ENCODE assay signal across 8 cellular contexts in genomic region chr3:12557472-12558105, GRCh38. TPM values are rescaled to one million over a fixed set of nuclear protein-coding genes. Genes with fewer than 3 reads are reported as not detected.
DNase-seq lines count a peak whose midpoint lies in the region; ATAC-seq and TF ChIP-seq lines count a peak whose summit lies in the region.

No MANE protein-coding gene starts in this region.

- H3K4me1 Mint-ChIP-seq in activated T-cell treated with anti-CD3 and anti-CD28 coated beads, Interleukin-2, amount 50 U/mL, for 24 hours (ENCODE audit: low read depth), result peaks cover 67% of the 10 kb centered on the region
- H3K4me1 Mint-ChIP-seq in osteocyte (ENCODE audit: unreplicated experiment), result peaks cover 39% of the 10 kb centered on the region

- H3K4me1 ChIP-seq in SJCRH30, result peaks cover 16% of the 10 kb centered on the region
- H3K4me1 ChIP-seq in esophagus muscularis mucosa, result peaks cover 54 to 67% (median 64%) of the 10 kb centered on the region in 4 donors

- H3K4me3 ChIP-seq in SJCRH30 (peak overlapping the region; percentile 88), esophagus muscularis mucosa (peak overlapping the region; percentile 76 to 92 (median 89))

- H3K27me3 ChIP-seq in SJCRH30 (no peaks in the 10 kb centered on the region), esophagus muscularis mucosa (peaks cover 0 to 24% (median 6%) of the 10 kb centered on the region in 4 donors)

- peak overlapping the region; percentile 95 for H3K4me3 Mint-ChIP-seq in activated T-cell treated with anti-CD3 and anti-CD28 coated beads, Interleukin-2, amount 50 U/mL, for 24 hours
- peak overlapping the region; percentile 90 for H3K4me3 Mint-ChIP-seq in osteocyte (ENCODE audit: unreplicated experiment)

- H3K9me3 Mint-ChIP-seq in activated T-cell treated with anti-CD3 and anti-CD28 coated beads, Interleukin-2, amount 50 U/mL, for 24 hours, result no peaks in the 10 kb centered on the region
- H3K9me3 Mint-ChIP-seq in osteocyte (ENCODE audit: unreplicated experiment), result no peaks in the 10 kb centered on the region

- ATAC-seq in HG03175 (IDR thresholded peaks at IDR 0.05; ENCODE audit: unreplicated experiment), result no peak
- no peak for ATAC-seq in GM18511 (IDR thresholded peaks at IDR 0.05; ENCODE audit: unreplicated experiment)

- intact Hi-C loops in esophagus muscularis mucosa (cut with DNase I), result loop anchor here (1.0 to 10.0 kb wide), 4 partner anchors 73 to 423 kb away; partner anchors contain the start of gene TSEN2

- H3K36me3 ChIP-seq in SJCRH30 (no peaks in the 10 kb centered on the region), esophagus muscularis mucosa (no peaks in the 10 kb centered on the region)

- H3K36me3 Mint-ChIP-seq in activated T-cell treated with anti-CD3 and anti-CD28 coated beads, Interleukin-2, amount 50 U/mL, for 24 hours (ENCODE audit: low read depth), result peaks cover 9% of the 10 kb centered on the region
- H3K36me3 Mint-ChIP-seq in osteocyte (ENCODE audit: unreplicated experiment), result no peaks in the 10 kb centered on the region

- 1% methylated on average over 18 of the region's 18 CpGs for WGBS in esophagus muscularis mucosa

- no peak for TF ChIP-seq CTCF in esophagus muscularis mucosa (IDR thresholded peaks at IDR 0.05)
- no peak for TF ChIP-seq CTCF in osteocyte (IDR thresholded peaks at IDR 0.05)

- TF ChIP-seq EP300 in esophagus muscularis mucosa (IDR thresholded peaks at IDR 0.05), result no peak

- peaks cover 29% of the 10 kb centered on the region for H3K27me3 Mint-ChIP-seq in activated T-cell treated with anti-CD3 and anti-CD28 coated beads, Interleukin-2, amount 50 U/mL, for 24 hours
- peaks cover 7% of the 10 kb centered on the region for H3K27me3 Mint-ChIP-seq in osteocyte (ENCODE audit: unreplicated experiment)

- no peak for DNase-seq in activated T-cell treated with anti-CD3 and anti-CD28 coated beads, Interleukin-2, amount 50 U/mL, for 24 hours
- no peak for DNase-seq in activated T-cell treated with anti-CD3 and anti-CD28 coated beads for 4 hours
- DNase-seq in SJCRH30, result no peak
- no peak for DNase-seq in esophagus muscularis mucosa (ENCODE audit: extremely low spot score)
- no peak for DNase-seq in osteocyte (ENCODE audit: extremely low spot score, unreplicated experiment)
- DNase-seq in islet precursor cell, result no peak

- no peak for TF ChIP-seq POLR2A in esophagus muscularis mucosa (IDR thresholded peaks at IDR 0.05; ENCODE audit: low read depth)

- H3K27ac Mint-ChIP-seq in activated T-cell treated with anti-CD3 and anti-CD28 coated beads, Interleukin-2, amount 50 U/mL, for 24 hours, result peak overlapping the region; percentile 95
- H3K27ac Mint-ChIP-seq in osteocyte (ENCODE audit: unreplicated experiment), result peak overlapping the region; percentile 91

- H3K27ac ChIP-seq in SJCRH30 (peak overlapping the region; percentile 67), esophagus muscularis mucosa (replicated peaks in 1 of 4) (peak overlapping the region; percentile 93 to 98 (median 96))

- no peaks in the 10 kb centered on the region for H3K9me3 ChIP-seq in SJCRH30 (replicated peaks)
- no peaks in the 10 kb centered on the region for H3K9me3 ChIP-seq in esophagus muscularis mucosa

RNA-seq across cellular contexts. Expression of gene MKRN2, which starts 0.7 kb away (rescaled TPM):
- total RNA-seq in SJCRH30 (2014; rRNA removed; shearing (Covaris generic)), result 34.0 and 38.9 TPM in 2 replicates
- total RNA-seq in esophagus muscularis mucosa (10 to 100 TPM; 29.5 to 55.1 (median 38.0) TPM), osteocyte (31.2 and 32.4 TPM in 2 replicates)

RNA-seq across cellular contexts. Expression of gene MKRN2OS, which starts 12.3 kb away (rescaled TPM):
- total RNA-seq in SJCRH30 (2014; rRNA removed; shearing (Covaris generic)), result not detected in 2 replicates
- total RNA-seq in esophagus muscularis mucosa, result not detected
- not detected in 2 replicates for total RNA-seq in osteocyte
